In genomic region chr4:168811207-168811606, GRCh38 we compare ENCODE assay signal across 18 cellular contexts.
DNase-seq lines count a peak whose midpoint lies in the region; ATAC-seq, FAIRE-seq and TF ChIP-seq lines count a peak whose summit lies in the region.
"Had no signal": no experiment of that assay in that cellular context is flagged by ENCODE, and none has a peak within 500 bp of the region (broad histone marks: within the 10 kb centered on the region; RNA-seq: fewer than 3 reads in every experiment).

No MANE protein-coding gene starts in this region.

- FAIRE-seq in GM12891 (lab: Jason Lieb, UNC) = no peak
- FAIRE-seq: D721Med had no signal

- H3K4me1 ChIP-seq in skeletal muscle satellite cell (ENCODE audit: control insufficient read depth, insufficient read depth, low read length) = peaks cover 39% of the 10 kb centered on the region
- H3K4me1 ChIP-seq in BE2C = peaks cover 11% of the 10 kb centered on the region; the same call in 1 of the 2 replicates

- H3K4me3 ChIP-seq in skeletal muscle satellite cell (ENCODE audit: low read length) (no peak overlapping the region), BE2C (ENCODE audit: low read depth, low read length) (no peak overlapping the region)
- H3K4me3 ChIP-seq: dorsolateral prefrontal cortex, spleen had no signal

- H3K9me3 ChIP-seq in skeletal muscle satellite cell (replicated peaks; ENCODE audit: low read length) (no peaks in the 10 kb centered on the region), BE2C (no peaks in the 10 kb centered on the region)
- H3K9me3 ChIP-seq: spleen had no signal

- peak overlapping the region; percentile 55 for H3K9ac ChIP-seq in skeletal muscle satellite cell (ENCODE audit: low read depth, low read length)

- no peak for TF ChIP-seq POLR2A in GM12891 (IDR thresholded peaks at IDR 0.05; ENCODE audit: low read depth, low read length)

- DNase-seq in DMS153 treated with DMSO at 0.1 percent for 48 hours (lab: John Stamatoyannopoulos, UW; ENCODE audit: unreplicated experiment) (peak; percentile 34), kidney tubule cell (ENCODE audit: low spot score) (peak; percentile 17), GM12891 (ENCODE audit: insufficient read length, low spot score) (no peak), BE2C (no peak), SW 1271 (lab: John Stamatoyannopoulos, UW) (no peak)
- DNase-seq: activated CD4-positive, alpha-beta T cell treated with anti-CD3 and anti-CD28 coated beads for 1 hour; activated naive CD4-positive, alpha-beta T cell; dorsolateral prefrontal cortex; HFFc6; NCI-H1105; NCI-H2171 treated with DMSO at 0.1 percent for 48 hours; spleen; stimulated activated naive CD4-positive, alpha-beta T cell; T-helper 9 cell had no signal

- no peak for TF ChIP-seq CTCF in VCaP (conservative IDR thresholded peaks at IDR 0.05)
- TF ChIP-seq CTCF in BE2C (IDR thresholded peaks at IDR 0.05; ENCODE audit: low read depth, low read length) = no peak

- no peak overlapping the region for H3K4me2 ChIP-seq in skeletal muscle satellite cell (ENCODE audit: low read length)

- H3K27me3 ChIP-seq in skeletal muscle satellite cell (ENCODE audit: control insufficient read depth, insufficient read depth, low read length) (no peaks in the 10 kb centered on the region), BE2C (no peaks in the 10 kb centered on the region)

- ATAC-seq in GM19463 (IDR thresholded peaks at IDR 0.05; ENCODE audit: unreplicated experiment) = no peak

- H3K27ac ChIP-seq in VCaP = peak overlapping the region; percentile 36; the same call in 1 of the 2 replicates
- H3K27ac ChIP-seq: dorsolateral prefrontal cortex had no signal

- H3K36me3 ChIP-seq in skeletal muscle satellite cell (ENCODE audit: insufficient read depth, low read length) (peaks cover 9% of the 10 kb centered on the region), BE2C (no peaks in the 10 kb centered on the region)
- H3K36me3 ChIP-seq: spleen had no signal

TF ChIP-seq in GM12891, 5 proteins besides CTCF, POLR2A, EP300 and RAD21:
- TF ChIP-seq PAX5 (IDR thresholded peaks at IDR 0.05; ENCODE audit: insufficient read depth, low read length, severe bottlenecking) (no peak), TAF1 (IDR thresholded peaks at IDR 0.05; ENCODE audit: low read depth, low read length) (no peak), POU2F2 (IDR thresholded peaks at IDR 0.05; ENCODE audit: low read depth, low read length) (no peak), POLR2AphosphoS5 (IDR thresholded peaks at IDR 0.05; ENCODE audit: low read depth, low read length) (no peak), SPI1 (IDR thresholded peaks at IDR 0.05; ENCODE audit: low read depth, low read length) (no peak)
TF ChIP-seq in GM12891: peak in this region for 0.

Comparison
In these comparisons a context has a peak if more than half of its experiments do, and no peak if none do; other contexts are left out.
1. DNase-seq: peak in DMS153 treated with DMSO at 0.1 percent for 48 hours (single experiment) and kidney tubule cell (single experiment); none in GM12891 (single experiment), BE2C (single experiment) and SW 1271 (0 of 2).